In the genomic region with DNA sequence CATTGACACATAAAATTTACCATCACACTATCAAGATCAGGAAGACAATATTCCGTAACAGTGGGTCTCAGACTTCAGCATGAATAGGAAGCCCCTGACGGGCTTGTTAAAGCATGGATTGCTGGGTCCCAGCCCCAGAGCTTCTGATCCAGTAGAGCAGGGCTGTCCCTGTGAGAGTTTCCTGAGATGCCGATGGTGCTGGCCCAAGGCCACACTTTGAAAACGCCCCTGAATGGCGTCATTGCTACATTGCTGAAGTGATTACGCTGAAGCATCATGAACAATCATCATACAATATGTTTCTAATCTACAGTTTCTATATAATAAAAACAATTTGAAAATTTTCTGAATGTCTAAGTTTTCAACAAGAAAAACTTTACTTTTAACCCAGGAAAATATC, we compare ENCODE assay signal across 23 cellular contexts. TPM values are rescaled to one million over a fixed set of nuclear protein-coding genes. Genes with fewer than 3 reads are reported as not detected.
"Had no signal": no experiment of that assay in that cellular context is flagged by ENCODE, and none has a peak within 500 bp of the region (broad histone marks: within the 10 kb centered on the region; RNA-seq: fewer than 3 reads in every experiment).

No MANE protein-coding gene starts in this region.

- FAIRE-seq: pancreas had no signal

- H3K27me3 ChIP-seq: breast epithelium, gastrocnemius medialis, pancreas had no signal

- DNase-seq: activated B cell treated with CpG ODN at 0.5 μM for 24 hours; activated CD4-positive, alpha-beta memory T cell treated with anti-CD3 and anti-CD28 coated beads, Interleukin-2, amount 10 ng/mL, durations not matched to agents 7 days and 5 days; activated CD4-positive, alpha-beta T cell treated with anti-CD3 and anti-CD28 coated beads for 48 hours; activated CD8-positive, alpha-beta memory T cell treated with anti-CD3 and anti-CD28 coated beads, Interleukin-2, amount 10 ng/mL, durations not matched to agents 7 days and 5 days; activated naive CD4-positive, alpha-beta T cell treated with anti-CD3 and anti-CD28 coated beads for 36 hours; anterior cingulate cortex; effector CD8-positive, alpha-beta T cell; esophagus squamous epithelium; gastrocnemius medialis; head of caudate nucleus; immature natural killer cell; natural killer cell; pancreas; spleen; stimulated activated CD4-positive, alpha-beta T cell treated with anti-CD3 and anti-CD28 coated beads, Interleukin-4, amount 100 ng/mL, for 4 hours; T-cell had no signal

- ATAC-seq: activated CD8-positive, alpha-beta memory T cell treated with anti-CD3 and anti-CD28 coated beads, Interleukin-2, amount 10 ng/mL, durations not matched to agents 7 days and 5 days; gastrocnemius medialis; natural killer cell; stimulated activated memory B cell treated with anti-CD40 and anti-IgM and Interleukin-4, amounts not matched to agents 10 μg/mL and 1 μg/mL and 100 μg/mL, for 72 hours; T-cell had no signal

- H3K4me1 ChIP-seq: breast epithelium had no signal

- H3K4me3 ChIP-seq: breast epithelium, esophagus squamous epithelium, gastrocnemius medialis, lung, pancreas, spleen, thoracic aorta had no signal

- H3K36me3 ChIP-seq: breast epithelium, esophagus squamous epithelium, gastrocnemius medialis, pancreas, spleen, thoracic aorta had no signal

- H3K9me3 ChIP-seq: breast epithelium, esophagus squamous epithelium, gastrocnemius medialis, pancreas, spleen, thoracic aorta had no signal

- H3K27ac ChIP-seq: breast epithelium, esophagus squamous epithelium, gastrocnemius medialis, pancreas, spleen had no signal

RNA-seq across cellular contexts. Expression of a gene that starts 38.0 kb away (rescaled TPM):
- total RNA-seq: activated B cell treated with CpG ODN at 0.5 μM for 24 hours; activated CD4-positive, alpha-beta memory T cell treated with anti-CD3 and anti-CD28 coated beads, Interleukin-2, amount 10 ng/mL, durations not matched to agents 7 days and 5 days; activated CD8-positive, alpha-beta memory T cell treated with anti-CD3 and anti-CD28 coated beads, Interleukin-2, amount 10 ng/mL, durations not matched to agents 7 days and 5 days; activated naive CD4-positive, alpha-beta T cell treated with anti-CD3 and anti-CD28 coated beads for 36 hours; activated T-helper 2 cell treated with anti-CD3 and anti-CD28 coated beads, Interferon-gamma antibody, Interleukin-2, Interleukin-4, amounts not matched to agents 10 μg/mL and 5 μg/mL and 100 μg/mL, durations not matched to agents 14 hours and 24 hours and 36 hours; breast epithelium; esophagus squamous epithelium; gastrocnemius medialis; natural killer cell; pulmonary artery endothelial cell; spleen; thoracic aorta; ureter had no signal
- polyA plus RNA-seq: immature natural killer cell had no signal
